10 cellular contexts compared by ENCODE assay signal in genomic region chr18:36309436-36310391, GRCh38. TPM values are rescaled to one million over a fixed set of nuclear protein-coding genes. Genes with fewer than 3 reads are reported as not detected.
DNase-seq lines count a peak whose midpoint lies in the region; ATAC-seq and TF ChIP-seq lines count a peak whose summit lies in the region.
"Had no signal": no experiment of that assay in that cellular context is flagged by ENCODE, and none has a peak within 500 bp of the region (broad histone marks: within the 10 kb centered on the region; RNA-seq: fewer than 3 reads in every experiment).

No MANE protein-coding gene starts in this region.

- no TSS peak for BruUV-seq in HCT116 (replicated peaks; lab: Mats Ljungman, UMichigan)

- H3K4me1 Mint-ChIP-seq in activated T-cell treated with anti-CD3 and anti-CD28 coated beads, Interleukin-2, amount 50 U/mL, for 24 hours (ENCODE audit: low read depth): no peaks in the 10 kb centered on the region

- no peak overlapping the region for H3K27ac Mint-ChIP-seq in activated T-cell treated with anti-CD3 and anti-CD28 coated beads, Interleukin-2, amount 50 U/mL, for 24 hours

- peak overlapping the region; percentile 39; the same call in 1 of the 2 replicates for H3K9ac ChIP-seq in HCT116 (ENCODE audit: low read length)

- no peaks in the 10 kb centered on the region for H3K9me3 Mint-ChIP-seq in activated T-cell treated with anti-CD3 and anti-CD28 coated beads, Interleukin-2, amount 50 U/mL, for 24 hours

- no peak for TF ChIP-seq POLR2A in HCT116 (IDR thresholded peaks at IDR 0.05; ENCODE audit: borderline replicate concordance, extremely low read depth, insufficient read depth, insufficient read length)

- TF ChIP-seq RAD21 in HCT116 (IDR thresholded peaks at IDR 0.05; ENCODE audit: low read depth): no peak

- H3K9me2 ChIP-seq in HCT116 (ENCODE audit: insufficient read depth): no peaks in the 10 kb centered on the region

- peak overlapping the region; percentile 73 for H3K27ac ChIP-seq in HCT116 (ENCODE audit: low read depth, low read length)
- peak overlapping the region; percentile 60 for H3K27ac ChIP-seq in left ventricle myocardium inferior (replicated peaks)

- H3K36me3 ChIP-seq in HCT116 (ENCODE audit: control insufficient read depth in 1 of 2, insufficient read depth in 2 of 2, low read length in 2 of 2) (no peaks in the 10 kb centered on the region), left ventricle myocardium inferior (no peaks in the 10 kb centered on the region)

- TF ChIP-seq CTCF in HCT116 (IDR thresholded peaks at IDR 0.05 in 2 of 3, conservative IDR thresholded peaks at IDR 0.05 in 1 of 3; ENCODE audit: borderline replicate concordance in 1 of 3, insufficient read depth in 1 of 3, low read depth in 2 of 3, low read length in 2 of 3) (no peak), WI38 (IDR thresholded peaks at IDR 0.05; ENCODE audit: low read depth, low read length) (no peak), left ventricle myocardium inferior (IDR thresholded peaks at IDR 0.05; ENCODE audit: borderline replicate concordance) (no peak)

- no peaks in the 10 kb centered on the region for H3K36me3 Mint-ChIP-seq in activated T-cell treated with anti-CD3 and anti-CD28 coated beads, Interleukin-2, amount 50 U/mL, for 24 hours (ENCODE audit: low read depth)

- DNase-seq in HCT116 (ENCODE audit: low read depth, low spot score): peak; percentile 82
- no peak for DNase-seq in left ventricle myocardium inferior
- DNase-seq in stromal cell of bone marrow (ENCODE audit: low read depth): peak; percentile 97
- no peak for DNase-seq in NCI-H345 treated with DMSO at 0.1 percent for 48 hours (lab: John Stamatoyannopoulos, UW; ENCODE audit: unreplicated experiment)
- no peak for DNase-seq in activated T-cell treated with anti-CD3 and anti-CD28 coated beads, Interleukin-2, amount 50 U/mL, for 24 hours
- DNase-seq in ecto neural progenitor cell (ENCODE audit: low spot score): no peak
- DNase-seq: hippocampal formation, Kasumi-1 had no signal

- CTCF ChIA-PET in HCT116 (lab: Charles Lee): interaction anchor here (0.7 to 1.2 kb wide), 3 partner anchors 12 to 214 kb away, joined by 3 to 4 read pairs (median 3); partner anchors contain the start of gene FHOD3

- RAD21 ChIA-PET in HCT116 (lab: Charles Lee; ENCODE audit: low non-redundant PET in 1 of 2, low total read pairs in 2 of 2, uncharacterized antibody in 2 of 2, unreplicated experiment in 2 of 2): interaction anchor here in 1 of 2 experiments (1.4 kb wide), 1 partner anchor 102 kb away, joined by 4 read pairs; no protein-coding TSS in a partner anchor

- H3K27me3 Mint-ChIP-seq in activated T-cell treated with anti-CD3 and anti-CD28 coated beads, Interleukin-2, amount 50 U/mL, for 24 hours: peaks cover 85% of the 10 kb centered on the region

- H3K9me3 ChIP-seq in HCT116 (ENCODE audit: control insufficient read depth in 1 of 2, insufficient read depth in 1 of 2, low read depth in 1 of 2, low read length in 2 of 2) (no peaks in the 10 kb centered on the region), left ventricle myocardium inferior (replicated peaks) (no peaks in the 10 kb centered on the region)

- intact Hi-C loops in HCT116 (cut with micrococcal nuclease) (no loop called here), left ventricle myocardium inferior (cut with micrococcal nuclease) (no loop called here)

- peaks cover 30 to 34% of the 10 kb centered on the region in 2 experiments for H3K4me1 ChIP-seq in HCT116 (ENCODE audit: control insufficient read depth in 1 of 2, insufficient read depth in 2 of 2, low read length in 2 of 2)
- H3K4me1 ChIP-seq in left ventricle myocardium inferior: peaks cover 98% of the 10 kb centered on the region

- no peaks in the 10 kb centered on the region for H4K20me1 ChIP-seq in HCT116 (ENCODE audit: insufficient read depth)

- ATAC-seq in HCT116 (peak; percentile 95), GM21717 (IDR thresholded peaks at IDR 0.05; ENCODE audit: unreplicated experiment) (no peak)

- POLR2A ChIA-PET in HCT116 (lab: Charles Lee): no interaction called here

- H3K79me2 ChIP-seq in HCT116 (ENCODE audit: insufficient read depth, low read length): no peaks in the 10 kb centered on the region

- H3K27me3 ChIP-seq in HCT116 (ENCODE audit: insufficient read depth, low read length) (peaks cover 9% of the 10 kb centered on the region; the same call in 1 of the 2 replicates), left ventricle myocardium inferior (ENCODE audit: low read depth) (peaks cover 26% of the 10 kb centered on the region)

- H3K4me3 ChIP-seq in HCT116 (replicated peaks in 1 of 2; ENCODE audit: low read depth in 1 of 2, low read length in 2 of 2) (peak overlapping the region; percentile 26 to 45), WI38 (ENCODE audit: low read depth, low read length) (0 out of 2 replicates have a peak overlapping the region, but pooled peaks have one; percentile 2), left ventricle myocardium inferior (peak overlapping the region; percentile 20)

- H2AFZ ChIP-seq in HCT116 (ENCODE audit: low read depth, low read length, poor library complexity, severe bottlenecking): peak overlapping the region; percentile 25

- peak overlapping the region; percentile 74 for H3K4me2 ChIP-seq in HCT116 (ENCODE audit: low read length)

- H3K4me3 Mint-ChIP-seq in activated T-cell treated with anti-CD3 and anti-CD28 coated beads, Interleukin-2, amount 50 U/mL, for 24 hours: no peak overlapping the region

TF ChIP-seq in HCT116, 20 proteins besides CTCF, POLR2A, EP300 and RAD21 (continues in another document):
- TF ChIP-seq SRF (IDR thresholded peaks at IDR 0.05; ENCODE audit: low read depth) (peak; percentile 38; the same call in 1 of the 2 replicates), ZNF274 (IDR thresholded peaks at IDR 0.05; ENCODE audit: low read depth, low read length) (no peak), EGR1 (IDR thresholded peaks at IDR 0.05; ENCODE audit: low read depth) (no peak), JUND (IDR thresholded peaks at IDR 0.05) (peak; percentile 77), REST (IDR thresholded peaks at IDR 0.05; ENCODE audit: low read depth) (no peak), TCF7L2 (IDR thresholded peaks at IDR 0.05; ENCODE audit: borderline replicate concordance, extremely low read depth, insufficient read depth, insufficient read length) (peak; percentile 66), CBX3 (IDR thresholded peaks at IDR 0.05; ENCODE audit: low read depth) (peak; percentile 91), SP1 (IDR thresholded peaks at IDR 0.05; ENCODE audit: low read depth) (peak; percentile 72), FOSL1 (IDR thresholded peaks at IDR 0.05; ENCODE audit: low read depth) (peak; percentile 82), ELF1 (IDR thresholded peaks at IDR 0.05; ENCODE audit: borderline replicate concordance, low read depth) (peak; percentile 69), MAX (IDR thresholded peaks at IDR 0.05) (peak; percentile 90), EZH2 (IDR thresholded peaks at IDR 0.05) (no peak), SIN3A (IDR thresholded peaks at IDR 0.05; ENCODE audit: low read depth) (peak; percentile 54; the same call in 1 of the 2 replicates), YY1 (IDR thresholded peaks at IDR 0.05; ENCODE audit: extremely low read depth, insufficient replicate concordance, low read depth, low read length) (no peak), CEBPB (IDR thresholded peaks at IDR 0.05; ENCODE audit: low read depth) (peak; percentile 57), ZBTB33 (IDR thresholded peaks at IDR 0.05; ENCODE audit: extremely low read depth, insufficient replicate concordance, low read length) (no peak)

RNA-seq across cellular contexts. Expression of gene FHOD3, which starts 12.2 kb away (rescaled TPM):
- 4.0 TPM for total RNA-seq in HCT116 (2021; ENCODE audit: unreplicated experiment)
- 2.2 and 2.5 TPM in 2 replicates for polyA plus RNA-seq in HCT116 (2012)
- 346 TPM for total RNA-seq in left ventricle myocardium inferior

Comparison
In these comparisons a context has a peak if more than half of its experiments do, and no peak if none do; other contexts are left out.
1. DNase-seq: peak in HCT116 (single experiment) and stromal cell of bone marrow (single experiment); none in left ventricle myocardium inferior (single experiment), NCI-H345 treated with DMSO at 0.1 percent for 48 hours (single experiment), activated T-cell treated with anti-CD3 and anti-CD28 coated beads, Interleukin-2, amount 50 U/mL, for 24 hours (single experiment) and ecto neural progenitor cell (single experiment).
2. RNA of gene FHOD3, which starts 12.2 kb away (total RNA-seq): 346 TPM in left ventricle myocardium inferior (single experiment); 4.0 TPM in HCT116 (single experiment); every median in the first group is over 10 times any median in the second.
3. Peak in every context shown above with its lines, with median percentiles within 50 percentile points of each other: H3K4me3 ChIP-seq.